In the genomic region with DNA sequence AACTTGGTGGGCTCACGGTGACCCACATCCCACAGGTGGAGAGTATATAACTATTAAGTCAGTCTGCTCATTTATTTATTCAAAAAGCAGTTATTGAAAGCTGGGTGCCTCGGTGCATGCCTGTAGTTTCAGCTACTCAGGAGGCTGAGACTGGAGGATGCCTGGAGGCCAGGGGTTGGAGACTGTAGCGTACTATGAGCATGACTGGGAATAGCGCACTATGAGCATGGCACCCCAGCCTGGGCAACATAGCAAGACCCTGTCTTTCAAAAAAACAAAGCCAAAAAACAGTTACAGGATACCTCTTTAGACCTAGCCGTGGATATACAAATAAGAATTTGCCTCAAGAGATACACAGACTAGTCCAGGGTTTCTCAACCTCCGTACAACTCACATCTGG, we compare ENCODE assay signal across 16 cellular contexts.
DNase-seq lines count a peak whose midpoint lies in the region; ATAC-seq and TF ChIP-seq lines count a peak whose summit lies in the region.
"Had no signal": no experiment of that assay in that cellular context is flagged by ENCODE, and none has a peak within 500 bp of the region (broad histone marks: within the 10 kb centered on the region; RNA-seq: fewer than 3 reads in every experiment).

No MANE protein-coding gene starts in this region.

- no peak for TF ChIP-seq POLR2A in esophagus muscularis mucosa (IDR thresholded peaks at IDR 0.05; ENCODE audit: low read depth)
- TF ChIP-seq POLR2A in transverse colon (IDR thresholded peaks at IDR 0.05), result no peak

- WGBS in esophagus muscularis mucosa, result 94% methylated on average over 6 of the region's 6 CpGs
- WGBS in transverse colon (ENCODE audit: low coverage in 1 of 2), 2 donors, result 67 to 96% methylated on average over 1 to 6 of the region's 6 CpGs

- intact Hi-C loops in esophagus muscularis mucosa (cut with DNase I), result loop anchor here (10.0 kb wide), 1 partner anchor 98 kb away; no protein-coding TSS in a partner anchor
- intact Hi-C loops in transverse colon (cut with DNase I; ENCODE audit: low total_unique reads), result loop anchor here (10.0 kb wide), 1 partner anchor 108 kb away; no protein-coding TSS in a partner anchor

- no peaks in the 10 kb centered on the region for H3K27me3 Mint-ChIP-seq in nephron (ENCODE audit: low read depth)

- no peaks in the 10 kb centered on the region for H3K27me3 ChIP-seq in esophagus muscularis mucosa
- H3K27me3 ChIP-seq in transverse colon, result no peaks in the 10 kb centered on the region
- H3K27me3 ChIP-seq: BLaER1 treated with 17β-estradiol and CSF1 and Interleukin-3, amounts not matched to agents 10 nM and 100 nM; MG63 had no signal

- H3K27ac Mint-ChIP-seq in nephron, result peak overlapping the region; percentile 93 to 98 (median 98)

- H3K4me1 ChIP-seq in esophagus muscularis mucosa (peaks cover 30 to 88% (median 72%) of the 10 kb centered on the region in 4 donors), transverse colon (peaks cover 18 to 41% (median 27%) of the 10 kb centered on the region in 4 donors)

- H3K4me1 Mint-ChIP-seq in nephron, result peaks cover 94% of the 10 kb centered on the region

- H3K4me3 Mint-ChIP-seq in nephron, result no peak overlapping the region

- no peaks in the 10 kb centered on the region for H3K36me3 Mint-ChIP-seq in nephron (ENCODE audit: low read depth)

- TF ChIP-seq EP300 in esophagus muscularis mucosa (IDR thresholded peaks at IDR 0.05) (no peak), transverse colon (IDR thresholded peaks at IDR 0.05; ENCODE audit: low read depth) (no peak)

- no peak for ATAC-seq in GM21360 (IDR thresholded peaks at IDR 0.05; ENCODE audit: unreplicated experiment)

- TF ChIP-seq CTCF in esophagus muscularis mucosa (IDR thresholded peaks at IDR 0.05), result no peak
- no peak for TF ChIP-seq CTCF in nephron (IDR thresholded peaks at IDR 0.05; ENCODE audit: unreplicated experiment in 3 of 3)
- TF ChIP-seq CTCF in transverse colon (IDR thresholded peaks at IDR 0.05), result no peak

- no peak overlapping the region for H3K4me3 ChIP-seq in esophagus muscularis mucosa
- H3K4me3 ChIP-seq in transverse colon, result no peak overlapping the region
- H3K4me3 ChIP-seq: BLaER1 treated with 17β-estradiol and CSF1 and Interleukin-3, amounts not matched to agents 10 nM and 100 nM; MG63 had no signal

- no peaks in the 10 kb centered on the region for H3K9me3 Mint-ChIP-seq in nephron

- no peaks in the 10 kb centered on the region for H3K9me3 ChIP-seq in esophagus muscularis mucosa
- H3K9me3 ChIP-seq in transverse colon, result no peaks in the 10 kb centered on the region
- H3K9me3 ChIP-seq: MG63 had no signal

- H3K36me3 ChIP-seq in esophagus muscularis mucosa (no peaks in the 10 kb centered on the region), transverse colon (no peaks in the 10 kb centered on the region)
- H3K36me3 ChIP-seq: BLaER1 treated with 17β-estradiol and CSF1 and Interleukin-3, amounts not matched to agents 10 nM and 100 nM; MG63 had no signal

- H3K27ac ChIP-seq in esophagus muscularis mucosa (replicated peaks in 1 of 4) (peak overlapping the region; percentile 88 to 91 (median 90)), transverse colon (peak overlapping the region; percentile 76 to 91 (median 84))
- H3K27ac ChIP-seq: 22Rv1 had no signal

- DNase-seq in activated CD8-positive, alpha-beta memory T cell treated with anti-CD3 and anti-CD28 coated beads for 24 hours, result peak; percentile 42
- no peak for DNase-seq in activated CD8-positive, alpha-beta memory T cell treated with anti-CD3 and anti-CD28 coated beads, Interleukin-2, amount 50 U/mL, for 48 hours
- no peak for DNase-seq in esophagus muscularis mucosa (ENCODE audit: extremely low spot score)
- no peak for DNase-seq in transverse colon
- DNase-seq in OCI-M2 (lab: John Stamatoyannopoulos, UW; ENCODE audit: unreplicated experiment), result no peak
- DNase-seq in SKM-1 (lab: John Stamatoyannopoulos, UW; ENCODE audit: unreplicated experiment), result no peak
- DNase-seq: DMS 273 treated with DMSO at 0.1 percent for 48 hours, MG63, NCI-H1092 treated with DMSO at 0.1 percent for 48 hours, NCI-H187, NCI-H446 treated with DMSO at 0.1 percent for 48 hours, NCI-H748 treated with DMSO at 0.1 percent for 48 hours had no signal

- in situ Hi-C loops in transverse colon (cut with MboI; ENCODE audit: low pct_ligation_motif_present in 1 of 4, low pct_unique_long_range_greater_than_20kb in 1 of 4, low sequenced_read_pairs in 3 of 4), result no loop called here
